Comparison of ENCODE assay signal across 7 cellular contexts in the genomic region with DNA sequence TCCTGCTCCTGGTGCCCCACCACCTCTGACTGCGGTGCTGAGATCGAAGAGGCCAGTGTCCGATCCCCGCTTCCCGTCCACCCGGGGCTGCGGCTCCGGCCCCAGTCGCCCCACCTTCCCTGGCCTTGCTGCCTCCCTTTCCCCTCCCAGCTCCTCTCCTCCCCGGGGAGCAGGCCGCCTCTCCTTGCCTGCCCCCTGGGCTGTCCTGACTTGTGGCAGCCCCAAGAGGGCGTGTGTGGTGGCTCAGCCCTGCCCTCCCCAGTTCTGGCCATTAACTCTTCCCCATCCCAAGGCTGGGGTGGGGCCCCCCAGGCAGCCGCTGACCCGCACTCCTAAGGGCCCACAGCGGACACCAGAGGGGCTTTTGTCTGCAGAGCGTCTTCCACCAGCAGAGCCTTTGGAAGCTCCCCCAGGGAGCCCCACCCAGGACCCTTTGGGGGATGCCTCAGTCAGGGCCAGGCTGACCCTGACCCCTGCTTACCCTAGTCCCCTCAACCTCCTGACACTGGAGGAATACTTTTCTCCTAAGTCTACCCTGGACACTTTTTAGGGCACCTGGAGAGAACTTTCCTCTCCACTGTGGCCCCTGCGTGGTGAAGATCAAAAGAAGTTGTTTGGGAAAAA. TPM values are rescaled to one million over a fixed set of nuclear protein-coding genes. Genes with fewer than 3 reads are reported as not detected.
DNase-seq lines count a peak whose midpoint lies in the region; ATAC-seq, FAIRE-seq and TF ChIP-seq lines count a peak whose summit lies in the region.

No MANE protein-coding gene starts in this region.

- H4K20me1 ChIP-seq in MM.1S (ENCODE audit: insufficient read depth, low read length): no peaks in the 10 kb centered on the region

- peaks cover 36 to 66% of the 10 kb centered on the region in 2 donors for H3K4me1 Mint-ChIP-seq in stimulated activated naive B cell treated with anti-CD40 and anti-IgM and Interleukin-4, amounts not matched to agents 10 μg/mL and 1 μg/mL and 100 μg/mL, for 72 hours

- WGBS in adrenal gland, 4 donors: 13 to 56% (median 20%) methylated on average over 1 to 17 of the region's 17 CpGs

- ATAC-seq in GM21737 (IDR thresholded peaks at IDR 0.05; ENCODE audit: unreplicated experiment): peak; percentile 59
- peak; percentile 46 to 54 for ATAC-seq in stimulated activated naive B cell treated with anti-CD40 and anti-IgM and Interleukin-4, amounts not matched to agents 10 μg/mL and 1 μg/mL and 100 μg/mL, for 72 hours (replicated peaks)
- ATAC-seq in HG03378 (IDR thresholded peaks at IDR 0.05; ENCODE audit: unreplicated experiment): no peak

- H3K4me3 ChIP-seq in MM.1S (ENCODE audit: low read length): peak overlapping the region; percentile 60
- peak overlapping the region in 1 of 4 donors; percentile 57 for H3K4me3 ChIP-seq in adrenal gland

- H3K27me3 Mint-ChIP-seq in stimulated activated naive B cell treated with anti-CD40 and anti-IgM and Interleukin-4, amounts not matched to agents 10 μg/mL and 1 μg/mL and 100 μg/mL, for 72 hours: peaks cover 33 to 35% of the 10 kb centered on the region in 2 donors

- peak overlapping the region; percentile 91 for H2AFZ ChIP-seq in MM.1S (ENCODE audit: low read length)

- H3K4me3 Mint-ChIP-seq in stimulated activated naive B cell treated with anti-CD40 and anti-IgM and Interleukin-4, amounts not matched to agents 10 μg/mL and 1 μg/mL and 100 μg/mL, for 72 hours: peak overlapping the region; percentile 81 to 82

- peak; percentile 87 for FAIRE-seq in GM12891 (lab: Jason Lieb, UNC)

- H3K79me2 ChIP-seq in MM.1S (ENCODE audit: low read length): no peaks in the 10 kb centered on the region

- H3K9ac ChIP-seq in MM.1S (ENCODE audit: low read length): peak overlapping the region; percentile 73

- no peaks in the 10 kb centered on the region for H3F3A ChIP-seq in MM.1S (ENCODE audit: insufficient read depth, low read length)

- H3K4me2 ChIP-seq in MM.1S (ENCODE audit: low read depth, low read length): peak overlapping the region; percentile 96

- no peaks in the 10 kb centered on the region for H3K9me3 ChIP-seq in MM.1S (replicated peaks; ENCODE audit: insufficient read depth, low read length)
- no peaks in the 10 kb centered on the region for H3K9me3 ChIP-seq in adrenal gland (replicated peaks in 1 of 3)

- H3K9me2 ChIP-seq in MM.1S (replicated peaks; ENCODE audit: insufficient read depth, low read length): no peaks in the 10 kb centered on the region

- no peaks in the 10 kb centered on the region for H3K9me3 Mint-ChIP-seq in stimulated activated naive B cell treated with anti-CD40 and anti-IgM and Interleukin-4, amounts not matched to agents 10 μg/mL and 1 μg/mL and 100 μg/mL, for 72 hours

- peak; percentile 65 for TF ChIP-seq CTCF in MM.1S (IDR thresholded peaks at IDR 0.05; ENCODE audit: low read length)
- peak in 5 of 6 experiments; percentile 23 to 51 (median 40) for TF ChIP-seq CTCF in adrenal gland (IDR thresholded peaks at IDR 0.05)

- intact Hi-C loops in adrenal gland (cut with DNase I): loop anchor here in 1 of 2 donors (10.0 kb wide), 1 partner anchor 132 kb away; no protein-coding TSS in a partner anchor

- DNase-seq in GM12891 (ENCODE audit: insufficient read length, low spot score) (no peak), MM.1S (peak; percentile 59), adrenal gland (peak in 5 of 7 donors; percentile 37 to 61 (median 53)), iPS-NIHi7 (ENCODE audit: extremely low spot score) (peak; percentile 63)
- DNase-seq in stimulated activated naive B cell treated with anti-CD40 and anti-IgM and Interleukin-4, amounts not matched to agents 10 μg/mL and 1 μg/mL and 100 μg/mL, for 72 hours: no peak

- H3K36me3 ChIP-seq in MM.1S (replicated peaks; ENCODE audit: insufficient read depth, low read length): no peaks in the 10 kb centered on the region
- H3K36me3 ChIP-seq in adrenal gland (replicated peaks in 1 of 2): no peaks in the 10 kb centered on the region

- H3K27ac ChIP-seq in MM.1S (ENCODE audit: low read length): peak overlapping the region; percentile 48; the same call in 1 of the 2 replicates
- H3K27ac ChIP-seq in adrenal gland: no peak overlapping the region

- H3K27ac Mint-ChIP-seq in stimulated activated naive B cell treated with anti-CD40 and anti-IgM and Interleukin-4, amounts not matched to agents 10 μg/mL and 1 μg/mL and 100 μg/mL, for 72 hours: peak overlapping the region; percentile 81

- no peak for TF ChIP-seq POLR2A in GM12891 (IDR thresholded peaks at IDR 0.05; ENCODE audit: low read depth, low read length)
- TF ChIP-seq POLR2A in adrenal gland (IDR thresholded peaks at IDR 0.05): no peak

- H3K4me1 ChIP-seq in MM.1S (ENCODE audit: low read length) (peaks cover 18% of the 10 kb centered on the region; the same call in 1 of the 2 replicates), adrenal gland (replicated peaks in 1 of 2) (peaks cover 11 to 21% of the 10 kb centered on the region in 2 donors)

- no peaks in the 10 kb centered on the region for H3K36me3 Mint-ChIP-seq in stimulated activated naive B cell treated with anti-CD40 and anti-IgM and Interleukin-4, amounts not matched to agents 10 μg/mL and 1 μg/mL and 100 μg/mL, for 72 hours

- H3K27me3 ChIP-seq in MM.1S (replicated peaks; ENCODE audit: insufficient read depth, low read length) (no peaks in the 10 kb centered on the region), adrenal gland (no peaks in the 10 kb centered on the region)

TF ChIP-seq in GM12891, 5 proteins besides CTCF, POLR2A, EP300 and RAD21:
- TF ChIP-seq TAF1 (IDR thresholded peaks at IDR 0.05; ENCODE audit: low read depth, low read length) (no peak), PAX5 (IDR thresholded peaks at IDR 0.05; ENCODE audit: insufficient read depth, low read length, severe bottlenecking) (no peak), POLR2AphosphoS5 (IDR thresholded peaks at IDR 0.05; ENCODE audit: low read depth, low read length) (no peak), SPI1 (IDR thresholded peaks at IDR 0.05; ENCODE audit: low read depth, low read length) (no peak), POU2F2 (IDR thresholded peaks at IDR 0.05; ENCODE audit: low read depth, low read length) (no peak)

RNA-seq across cellular contexts. Expression of gene RTN4RL2, which starts 16.7 kb away (rescaled TPM):
- not detected for polyA plus RNA-seq in GM12891 (2012; ENCODE audit: low read depth, missing spikeins)
- total RNA-seq in adrenal gland: 1 to 10 TPM in 3 of 8 donors, under 1 TPM in 4, not detected in 1; 0.24 to 2.1 (median 0.71) TPM
- polyA plus RNA-seq in adrenal gland: 1 to 10 TPM in 1 of 3 donors, under 1 TPM in 1, not detected in 1; 0.56 to 1.0 TPM

RNA-seq across cellular contexts. Expression of gene SLC43A1, which starts 38.5 kb away (rescaled TPM):
- 6.2 TPM for polyA plus RNA-seq in GM12891 (2012; ENCODE audit: low read depth, missing spikeins)
- 10 to 100 TPM in 7 of 8 donors, 1 to 10 TPM in 1; 6.8 to 32.3 (median 26.4) TPM for total RNA-seq in adrenal gland
- polyA plus RNA-seq in adrenal gland: 10 to 100 TPM in 2 of 3 donors, 1 to 10 TPM in 1; 3.8 to 24.8 (median 14.8) TPM

RNA-seq across cellular contexts. Expression of gene SLC43A3, which starts 50.1 kb away (rescaled TPM):
- polyA plus RNA-seq in GM12891 (2012; ENCODE audit: low read depth, missing spikeins): 74.8 TPM
- total RNA-seq in adrenal gland: 10 to 100 TPM; 14.0 to 72.7 (median 36.8) TPM
- polyA plus RNA-seq in adrenal gland: 10 to 100 TPM; 20.7 to 36.1 (median 23.2) TPM

RNA-seq across cellular contexts. Expression of gene TIMM10, which starts 53.6 kb away (rescaled TPM):
- polyA plus RNA-seq in GM12891 (2012; ENCODE audit: low read depth, missing spikeins): 127 TPM
- total RNA-seq in adrenal gland: 10 to 100 TPM; 35.6 to 89.0 (median 53.7) TPM
- 10 to 100 TPM; 23.9 to 72.5 (median 48.8) TPM for polyA plus RNA-seq in adrenal gland

Comparison
In these comparisons a context has a peak if more than half of its experiments do, and no peak if none do; other contexts are left out.
1. DNase-seq: peak in MM.1S (single experiment), adrenal gland (5 of 7) and iPS-NIHi7 (single experiment); none in GM12891 (single experiment) and stimulated activated naive B cell treated with anti-CD40 and anti-IgM and Interleukin-4, amounts not matched to agents 10 μg/mL and 1 μg/mL and 100 μg/mL, for 72 hours (single experiment).